ENCODE assay signal across 10 cellular contexts in genomic region chr9:113957778-113958430, GRCh38.
DNase-seq lines count a peak whose midpoint lies in the region; TF ChIP-seq lines count a peak whose summit lies in the region.
"Had no signal": no experiment of that assay in that cellular context is flagged by ENCODE, and none has a peak within 500 bp of the region (broad histone marks: within the 10 kb centered on the region; RNA-seq: fewer than 3 reads in every experiment).

No MANE protein-coding gene starts in this region.

- H3K36me3 ChIP-seq in fibroblast of lung (ENCODE audit: control insufficient read depth, insufficient read depth, low read length) = peaks cover 1% of the 10 kb centered on the region

- peaks cover 16% of the 10 kb centered on the region for H3K79me2 ChIP-seq in fibroblast of lung (ENCODE audit: control insufficient read depth, insufficient read depth, low read length)

- H3K4me3 Mint-ChIP-seq in osteocyte (ENCODE audit: unreplicated experiment) = peak overlapping the region; percentile 35
- H3K4me3 Mint-ChIP-seq in immature natural killer cell = no peak overlapping the region
- H3K4me3 Mint-ChIP-seq: stimulated activated memory B cell treated with anti-CD40 and anti-IgM and Interleukin-4, amounts not matched to agents 10 μg/mL and 1 μg/mL and 100 μg/mL, for 72 hours had no signal

- H3K27me3 ChIP-seq in fibroblast of lung (ENCODE audit: control insufficient read depth, insufficient read depth, low read length) = no peaks in the 10 kb centered on the region

- H2AFZ ChIP-seq in fibroblast of lung (ENCODE audit: low read length) = no peak overlapping the region

- H3K27ac ChIP-seq in fibroblast of lung (ENCODE audit: insufficient read depth, low read length) = peak overlapping the region; percentile 78

- H3K9me3 Mint-ChIP-seq in osteocyte (ENCODE audit: unreplicated experiment) = no peaks in the 10 kb centered on the region
- no peaks in the 10 kb centered on the region for H3K9me3 Mint-ChIP-seq in immature natural killer cell
- H3K9me3 Mint-ChIP-seq: stimulated activated memory B cell treated with anti-CD40 and anti-IgM and Interleukin-4, amounts not matched to agents 10 μg/mL and 1 μg/mL and 100 μg/mL, for 72 hours had no signal

- no peaks in the 10 kb centered on the region for H4K20me1 ChIP-seq in fibroblast of lung (ENCODE audit: control insufficient read depth, extremely low read depth, insufficient read depth, low read length)

- H3K36me3 Mint-ChIP-seq in osteocyte (ENCODE audit: unreplicated experiment) (peaks cover 9% of the 10 kb centered on the region), immature natural killer cell (peaks cover 0 to 5% (median 3%) of the 10 kb centered on the region in 3 donors)
- H3K36me3 Mint-ChIP-seq: stimulated activated memory B cell treated with anti-CD40 and anti-IgM and Interleukin-4, amounts not matched to agents 10 μg/mL and 1 μg/mL and 100 μg/mL, for 72 hours had no signal

- H3K4me1 Mint-ChIP-seq in osteocyte (ENCODE audit: unreplicated experiment) (peaks cover 69% of the 10 kb centered on the region), immature natural killer cell (peaks cover 5 to 11% of the 10 kb centered on the region in 2 donors)
- H3K4me1 Mint-ChIP-seq: stimulated activated memory B cell treated with anti-CD40 and anti-IgM and Interleukin-4, amounts not matched to agents 10 μg/mL and 1 μg/mL and 100 μg/mL, for 72 hours had no signal

- TF ChIP-seq CTCF in fibroblast of lung (conservative IDR thresholded peaks at IDR 0.05 in 1 of 2, IDR thresholded peaks at IDR 0.05 in 1 of 2; ENCODE audit: low read depth in 1 of 2, low read length in 2 of 2) (no peak), osteocyte (IDR thresholded peaks at IDR 0.05) (no peak)

- H3K4me3 ChIP-seq in fibroblast of lung (replicated peaks in 1 of 4; ENCODE audit: control extremely low read depth in 1 of 4, insufficient read depth in 1 of 4, low read depth in 3 of 4, low read length in 4 of 4) = no peak overlapping the region

- H3K9ac ChIP-seq in fibroblast of lung (ENCODE audit: insufficient read depth, low read length) = no peak overlapping the region

- no peaks in the 10 kb centered on the region for H3K9me3 ChIP-seq in fibroblast of lung (ENCODE audit: control insufficient read depth, insufficient read depth, low read depth, low read length)

- H3K27me3 Mint-ChIP-seq in osteocyte (ENCODE audit: unreplicated experiment) (no peaks in the 10 kb centered on the region), immature natural killer cell (ENCODE audit: low read depth in 3 of 3) (peaks cover 0 to 2% (median 1%) of the 10 kb centered on the region in 3 donors)
- H3K27me3 Mint-ChIP-seq: stimulated activated memory B cell treated with anti-CD40 and anti-IgM and Interleukin-4, amounts not matched to agents 10 μg/mL and 1 μg/mL and 100 μg/mL, for 72 hours had no signal

- peaks cover 44% of the 10 kb centered on the region for H3K4me1 ChIP-seq in fibroblast of lung (ENCODE audit: control insufficient read depth, extremely low read depth, insufficient read depth, low read length)

- DNase-seq in COLO829 (ENCODE audit: low spot score) (peak; percentile 92), RPMI7951 (ENCODE audit: low read depth) (peak; percentile 84), fibroblast of lung (ENCODE audit: low read depth in 2 of 2) (peak; percentile 85 to 89), osteocyte (ENCODE audit: extremely low spot score, unreplicated experiment) (no peak), immature natural killer cell (no peak), globus pallidus (ENCODE audit: low spot score) (no peak), HT-29 (ENCODE audit: low spot score) (no peak), retina (no peak)
- DNase-seq: effector memory CD4-positive, alpha-beta T cell had no signal

- H3K27ac Mint-ChIP-seq in osteocyte (ENCODE audit: unreplicated experiment) = peak overlapping the region; percentile 86
- peak overlapping the region in 1 of 6 donors; percentile 45 for H3K27ac Mint-ChIP-seq in immature natural killer cell
- H3K27ac Mint-ChIP-seq: stimulated activated memory B cell treated with anti-CD40 and anti-IgM and Interleukin-4, amounts not matched to agents 10 μg/mL and 1 μg/mL and 100 μg/mL, for 72 hours had no signal

- H3K4me2 ChIP-seq in fibroblast of lung (ENCODE audit: extremely low read depth, insufficient read depth, low read length) = peak overlapping the region; percentile 65

Comparison
In these comparisons a context has a peak if more than half of its experiments do, and no peak if none do; other contexts are left out.
1. DNase-seq: peak in COLO829 (single experiment), RPMI7951 (single experiment) and fibroblast of lung (2 of 2); none in osteocyte (single experiment), immature natural killer cell (0 of 3), globus pallidus (single experiment), HT-29 (single experiment) and retina (single experiment).